15 cellular contexts compared by ENCODE assay signal in the genomic region with DNA sequence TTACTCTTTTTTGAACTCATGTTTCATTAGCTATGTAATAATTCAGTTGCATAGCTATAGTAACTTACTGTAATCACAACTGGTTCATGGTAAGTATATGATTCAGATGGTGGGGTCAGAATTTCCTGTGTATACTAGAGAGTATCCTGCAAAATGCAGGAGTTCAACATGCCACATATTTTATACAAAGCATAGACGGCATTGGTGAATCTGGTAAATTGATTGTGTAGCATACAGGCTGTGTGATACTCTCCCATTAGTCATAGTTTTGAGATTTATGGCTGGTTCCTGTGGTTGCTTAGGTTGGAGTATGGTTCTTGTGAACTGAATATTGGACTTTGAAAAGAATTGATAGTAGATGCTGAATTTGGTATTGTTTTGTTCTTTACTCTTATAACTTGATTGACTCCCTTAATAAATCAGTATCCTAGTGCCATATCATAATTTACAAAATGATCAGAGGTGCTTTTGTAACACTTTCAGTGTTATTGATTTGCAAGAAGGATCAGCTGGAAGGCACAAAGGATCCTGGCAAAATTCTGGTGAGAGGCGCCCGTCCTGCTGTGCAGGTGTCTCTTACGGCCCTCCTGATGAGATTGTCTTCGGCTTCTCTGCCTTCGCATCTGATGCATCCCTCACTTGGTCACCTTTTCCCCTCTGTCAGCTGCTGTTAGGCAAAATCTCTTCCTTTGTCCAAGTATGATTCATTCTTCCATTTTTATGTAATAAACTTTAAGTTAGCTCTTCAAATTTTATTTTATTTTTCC. TPM values are rescaled to one million over a fixed set of nuclear protein-coding genes. Genes with fewer than 3 reads are reported as not detected.
A peak's percentile ranks its signal among the peaks of the same experiment; 100 is the strongest.
DNase-seq lines count a peak whose midpoint lies in the region; ATAC-seq and TF ChIP-seq lines count a peak whose summit lies in the region.
"Had no signal": no experiment of that assay in that cellular context is flagged by ENCODE, and none has a peak within 500 bp of the region (broad histone marks: within the 10 kb centered on the region; RNA-seq: fewer than 3 reads in every experiment).

No MANE protein-coding gene starts in this region.

- in situ Hi-C loops in brain microvascular endothelial cell (cut with HindIII; ENCODE audit: low pct_ligation_motif_present, low sequenced_read_pairs) = no loop called here

- H3K27me3 ChIP-seq in brain microvascular endothelial cell (replicated peaks) = no peaks in the 10 kb centered on the region
- H3K27me3 ChIP-seq: tibial artery had no signal

- peak overlapping the region; percentile 12 for H3K27ac ChIP-seq in brain microvascular endothelial cell
- H3K27ac ChIP-seq: tibial artery had no signal

- H3K9me3 ChIP-seq in T-helper 17 cell (ENCODE audit: control insufficient read depth, low read length, poor library complexity, severe bottlenecking) = no peaks in the 10 kb centered on the region
- H3K9me3 ChIP-seq: tibial artery had no signal

- peaks cover 87% of the 10 kb centered on the region for H3K4me1 Mint-ChIP-seq in activated T-cell treated with anti-CD3 and anti-CD28 coated beads, Interleukin-2, amount 50 U/mL, for 24 hours (ENCODE audit: low read depth)
- peaks cover 89% of the 10 kb centered on the region for H3K4me1 Mint-ChIP-seq in stimulated activated memory B cell treated with anti-CD40 and anti-IgM and Interleukin-4, amounts not matched to agents 10 μg/mL and 1 μg/mL and 100 μg/mL, for 72 hours
- H3K4me1 Mint-ChIP-seq in T-helper 17 cell = peaks cover 53% of the 10 kb centered on the region

- H3K27me3 Mint-ChIP-seq in activated T-cell treated with anti-CD3 and anti-CD28 coated beads, Interleukin-2, amount 50 U/mL, for 24 hours = no peaks in the 10 kb centered on the region
- H3K27me3 Mint-ChIP-seq in stimulated activated memory B cell treated with anti-CD40 and anti-IgM and Interleukin-4, amounts not matched to agents 10 μg/mL and 1 μg/mL and 100 μg/mL, for 72 hours = no peaks in the 10 kb centered on the region
- no peaks in the 10 kb centered on the region for H3K27me3 Mint-ChIP-seq in T-helper 17 cell

- ATAC-seq in stimulated activated memory B cell treated with anti-CD40 and anti-IgM and Interleukin-4, amounts not matched to agents 10 μg/mL and 1 μg/mL and 100 μg/mL, for 72 hours = peak; percentile 13
- no peak for ATAC-seq in T-helper 17 cell

- H3K4me3 Mint-ChIP-seq in activated T-cell treated with anti-CD3 and anti-CD28 coated beads, Interleukin-2, amount 50 U/mL, for 24 hours = peak overlapping the region; percentile 27
- H3K4me3 Mint-ChIP-seq in stimulated activated memory B cell treated with anti-CD40 and anti-IgM and Interleukin-4, amounts not matched to agents 10 μg/mL and 1 μg/mL and 100 μg/mL, for 72 hours = peak overlapping the region; percentile 61
- H3K4me3 Mint-ChIP-seq in T-helper 17 cell = no peak overlapping the region
- H3K4me3 Mint-ChIP-seq: T-helper 2 cell treated with Interferon-gamma antibody and Interleukin-4, amounts not matched to agents 5 μg/mL and 100 μg/mL, for 36 hours had no signal

- no peak for DNase-seq in activated T-cell treated with anti-CD3 and anti-CD28 coated beads, Interleukin-2, amount 50 U/mL, for 24 hours
- DNase-seq in activated T-cell treated with anti-CD3 and anti-CD28 coated beads for 4 hours (no peak), NCI-H146 (lab: John Stamatoyannopoulos, UW) (peak; percentile 85), brain microvascular endothelial cell (no peak), SW 1271 (lab: John Stamatoyannopoulos, UW) (no peak), T-helper 17 cell (no peak)
- DNase-seq in activated CD8-positive, alpha-beta memory T cell treated with anti-CD3 and anti-CD28 coated beads for 24 hours = no peak
- DNase-seq: ACHN; activated CD4-positive, alpha-beta T cell treated with anti-CD3 and anti-CD28 coated beads, Interleukin-2, amount 50 U/mL, for 4 hours; Calu3; erythroblast; NCI-H1105 treated with DMSO at 0.1 percent for 48 hours; tibial artery had no signal

- no peak overlapping the region for H3K4me3 ChIP-seq in brain microvascular endothelial cell (ENCODE audit: low read depth, low read length)
- H3K4me3 ChIP-seq: tibial artery had no signal

- H3K27ac Mint-ChIP-seq in activated T-cell treated with anti-CD3 and anti-CD28 coated beads, Interleukin-2, amount 50 U/mL, for 24 hours = peak overlapping the region; percentile 82
- H3K27ac Mint-ChIP-seq in stimulated activated memory B cell treated with anti-CD40 and anti-IgM and Interleukin-4, amounts not matched to agents 10 μg/mL and 1 μg/mL and 100 μg/mL, for 72 hours = peak overlapping the region; percentile 85
- no peak overlapping the region for H3K27ac Mint-ChIP-seq in T-helper 17 cell
- H3K27ac Mint-ChIP-seq: T-helper 2 cell treated with Interferon-gamma antibody and Interleukin-4, amounts not matched to agents 5 μg/mL and 100 μg/mL, for 36 hours had no signal

- no peaks in the 10 kb centered on the region for H3K36me3 ChIP-seq in brain microvascular endothelial cell (replicated peaks)
- H3K36me3 ChIP-seq: tibial artery had no signal

- H3K36me3 Mint-ChIP-seq in activated T-cell treated with anti-CD3 and anti-CD28 coated beads, Interleukin-2, amount 50 U/mL, for 24 hours (ENCODE audit: low read depth) = peaks cover 21% of the 10 kb centered on the region
- H3K36me3 Mint-ChIP-seq in stimulated activated memory B cell treated with anti-CD40 and anti-IgM and Interleukin-4, amounts not matched to agents 10 μg/mL and 1 μg/mL and 100 μg/mL, for 72 hours = peaks cover 19% of the 10 kb centered on the region
- peaks cover 2% of the 10 kb centered on the region for H3K36me3 Mint-ChIP-seq in T-helper 17 cell (ENCODE audit: low read depth)

- H3K9me3 Mint-ChIP-seq in activated T-cell treated with anti-CD3 and anti-CD28 coated beads, Interleukin-2, amount 50 U/mL, for 24 hours = no peaks in the 10 kb centered on the region
- H3K9me3 Mint-ChIP-seq in stimulated activated memory B cell treated with anti-CD40 and anti-IgM and Interleukin-4, amounts not matched to agents 10 μg/mL and 1 μg/mL and 100 μg/mL, for 72 hours = no peaks in the 10 kb centered on the region
- H3K9me3 Mint-ChIP-seq: T-helper 2 cell treated with Interferon-gamma antibody and Interleukin-4, amounts not matched to agents 5 μg/mL and 100 μg/mL, for 36 hours had no signal

- no peak for TF ChIP-seq CTCF in brain microvascular endothelial cell (IDR thresholded peaks at IDR 0.05; ENCODE audit: low read depth, low read length, missing control alignments)

RNA-seq across cellular contexts. Expression of a gene that starts 22.6 kb away (rescaled TPM):
- 10 to 100 TPM; 21.2 to 38.9 TPM for total RNA-seq in T-helper 17 cell
